15 cellular contexts compared by ENCODE assay signal in genomic region chr3:168121175-168121853, GRCh38. TPM values are rescaled to one million over a fixed set of nuclear protein-coding genes. Genes with fewer than 3 reads are reported as not detected.
DNase-seq lines count a peak whose midpoint lies in the region; ATAC-seq and TF ChIP-seq lines count a peak whose summit lies in the region.
"Had no signal": no experiment of that assay in that cellular context is flagged by ENCODE, and none has a peak within 500 bp of the region (broad histone marks: within the 10 kb centered on the region; RNA-seq: fewer than 3 reads in every experiment).

No MANE protein-coding gene starts in this region.

- in situ Hi-C loops in brain microvascular endothelial cell (cut with HindIII; ENCODE audit: low pct_ligation_motif_present, low sequenced_read_pairs) = no loop called here

- no peak overlapping the region for H3K27ac ChIP-seq in brain microvascular endothelial cell
- H3K27ac ChIP-seq: HL-60, SK-N-MC had no signal

- H3K27me3 ChIP-seq in brain microvascular endothelial cell (replicated peaks) = no peaks in the 10 kb centered on the region
- H3K27me3 ChIP-seq: pancreas had no signal

- H3K4me1 ChIP-seq in mucosa of descending colon (ENCODE audit: low read depth) = peaks cover 16% of the 10 kb centered on the region

- TF ChIP-seq CTCF in mucosa of descending colon (IDR thresholded peaks at IDR 0.05) = no peak
- no peak for TF ChIP-seq CTCF in brain microvascular endothelial cell (IDR thresholded peaks at IDR 0.05; ENCODE audit: low read depth, low read length, missing control alignments)

- H3K36me3 ChIP-seq in mucosa of descending colon (ENCODE audit: low read depth) (no peaks in the 10 kb centered on the region), brain microvascular endothelial cell (replicated peaks) (no peaks in the 10 kb centered on the region)
- H3K36me3 ChIP-seq: pancreas had no signal

- H3K4me3 ChIP-seq in mucosa of descending colon = no peak overlapping the region
- no peak overlapping the region for H3K4me3 ChIP-seq in brain microvascular endothelial cell (ENCODE audit: low read depth, low read length)
- H3K4me3 ChIP-seq: pancreas, SK-N-MC had no signal

- DNase-seq in AML-193 (lab: John Stamatoyannopoulos, UW) = peak; percentile 20 to 22
- DNase-seq in SK-N-DZ (ENCODE audit: low spot score) = peak; percentile 47
- DNase-seq in dermis blood vessel endothelial cell = peak; percentile 37
- peak in 2 of 3 donors; percentile 32 to 36 for DNase-seq in mucosa of descending colon
- DNase-seq in RKO (ENCODE audit: low spot score) = no peak
- DNase-seq in NCI-H774 (lab: John Stamatoyannopoulos, UW) = no peak
- no peak for DNase-seq in brain microvascular endothelial cell
- no peak for DNase-seq in GM19238 (ENCODE audit: insufficient read length, low spot score)
- DNase-seq: activated CD4-positive, CD25-positive, alpha-beta regulatory T cell; immature natural killer cell; midbrain; NCI-H2029; pancreas had no signal

- H3K9me3 ChIP-seq in mucosa of descending colon = no peaks in the 10 kb centered on the region
- H3K9me3 ChIP-seq: pancreas had no signal

- intact Hi-C loops in mucosa of descending colon (cut with DNase I, micrococcal nuclease) = no loop called here

- ATAC-seq in mucosa of descending colon = peak; percentile 31

RNA-seq across cellular contexts. Expression of gene GOLIM4, which starts 25.6 kb away (rescaled TPM):
- polyA plus RNA-seq in SK-N-DZ (2014; cell fraction: cytosol; rRNA removed) = 23.5 and 25.0 TPM in 2 replicates
- 21.9 and 22.7 TPM in 2 replicates for polyA plus RNA-seq in SK-N-DZ (2014; cell fraction: nucleus; rRNA removed)
- total RNA-seq in dermis blood vessel endothelial cell = 35.6 and 42.8 TPM in 2 replicates
- 100 to 1,000 TPM in 1 of 3 donors, 10 to 100 TPM in 2; 60.8 to 102 (median 80.4) TPM for total RNA-seq in mucosa of descending colon

Comparison
In these comparisons a context has a peak if more than half of its experiments do, and no peak if none do; other contexts are left out.
1. DNase-seq: peak in AML-193 (2 of 2), SK-N-DZ (single experiment), dermis blood vessel endothelial cell (single experiment) and mucosa of descending colon (2 of 3); none in RKO (single experiment), NCI-H774 (single experiment), brain microvascular endothelial cell (single experiment) and GM19238 (single experiment).